12 cellular contexts compared by ENCODE assay signal in the genomic region with DNA sequence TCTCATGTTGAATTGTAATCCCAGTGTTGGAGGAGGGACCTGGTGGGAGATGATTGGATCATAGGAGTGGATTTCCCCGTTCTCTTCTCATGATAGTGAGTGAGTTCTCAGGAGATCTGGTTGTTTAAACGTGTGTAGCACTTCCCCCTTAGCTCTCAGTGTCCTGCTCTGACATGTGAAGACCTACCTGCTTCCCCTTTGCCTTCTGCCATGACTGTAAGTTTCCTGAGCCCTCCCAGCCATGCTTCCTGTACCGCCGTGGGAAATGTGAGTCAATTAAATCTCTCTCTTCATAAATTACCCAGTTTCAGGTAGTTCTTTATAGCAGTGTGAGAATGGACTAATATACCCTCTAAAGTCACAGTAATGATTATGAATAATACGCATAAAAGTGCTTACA.
DNase-seq lines count a peak whose midpoint lies in the region; ATAC-seq and TF ChIP-seq lines count a peak whose summit lies in the region.
"Had no signal": no experiment of that assay in that cellular context is flagged by ENCODE, and none has a peak within 500 bp of the region (broad histone marks: within the 10 kb centered on the region; RNA-seq: fewer than 3 reads in every experiment).

No MANE protein-coding gene starts in this region.

- no peak overlapping the region for H3K27ac Mint-ChIP-seq in activated T-cell treated with anti-CD3 and anti-CD28 coated beads, Interleukin-2, amount 50 U/mL, for 72 hours
- H3K27ac Mint-ChIP-seq in H9, result peak overlapping the region in 2 of 3 experiments; percentile 49 to 51; a peak in 1 of 7 replicates
- H3K27ac Mint-ChIP-seq: CD4-positive, CD25-positive, alpha-beta regulatory T cell; IgD-negative memory B cell had no signal

- no peak for DNase-seq in activated T-cell treated with anti-CD3 and anti-CD28 coated beads, Interleukin-2, amount 50 U/mL, for 4 hours
- no peak for DNase-seq in activated T-cell treated with anti-CD3 and anti-CD28 coated beads, Interleukin-2, amount 50 U/mL, for 72 hours
- no peak for DNase-seq in H9
- no peak for DNase-seq in lower leg skin (ENCODE audit: low spot score in 2 of 2)
- DNase-seq in NCI-H2196 treated with DMSO at 0.1 percent for 48 hours (lab: John Stamatoyannopoulos, UW; ENCODE audit: unreplicated experiment), result no peak
- DNase-seq: CD4-positive, CD25-positive, alpha-beta regulatory T cell; DMS53 had no signal

- no peak overlapping the region for H2AK5ac ChIP-seq in H9 (ENCODE audit: insufficient read length, low read length)

- no peak overlapping the region for H2BK12ac ChIP-seq in H9 (ENCODE audit: insufficient read length, low read depth, low read length)

- H3K27me3 ChIP-seq in DOHH2 (ENCODE audit: control insufficient read depth, low read length) (no peaks in the 10 kb centered on the region), H9 (ENCODE audit: insufficient read depth, low read length) (no peaks in the 10 kb centered on the region)

- H3K79me2 ChIP-seq in DOHH2 (ENCODE audit: control insufficient read depth, low read length), result no peaks in the 10 kb centered on the region
- H3K79me2 ChIP-seq in H9 (ENCODE audit: insufficient read depth, low read length), result no peaks in the 10 kb centered on the region

- H3K4ac ChIP-seq in H9 (ENCODE audit: low read depth, low read length), result no peak overlapping the region

- H3K14ac ChIP-seq in H9 (ENCODE audit: insufficient read depth, low read length), result no peak overlapping the region

- ATAC-seq in activated T-cell treated with anti-CD3 and anti-CD28 coated beads, Interleukin-2, amount 50 U/mL, for 4 hours, result no peak
- ATAC-seq in activated T-cell treated with anti-CD3 and anti-CD28 coated beads, Interleukin-2, amount 50 U/mL, for 72 hours (replicated peaks in 1 of 2), result no peak
- no peak for ATAC-seq in GM18517 (IDR thresholded peaks at IDR 0.05; ENCODE audit: unreplicated experiment)

- H3T11ph ChIP-seq in H9 (ENCODE audit: low read length), result no peak overlapping the region

- H3K4me2 ChIP-seq in DOHH2 (ENCODE audit: low read length), result peak overlapping the region; percentile 84
- H3K4me2 ChIP-seq in H9 (ENCODE audit: insufficient read depth, insufficient read length, low read length), result no peak overlapping the region

- no peak for TF ChIP-seq POLR2A in lower leg skin (IDR thresholded peaks at IDR 0.05)

- no peak overlapping the region for H3K9ac ChIP-seq in H9 (ENCODE audit: extremely low read depth, insufficient read length, low read length)

- H4K20me1 ChIP-seq in DOHH2 (ENCODE audit: control insufficient read depth, insufficient read depth, low read depth, low read length) (no peaks in the 10 kb centered on the region), H9 (ENCODE audit: control insufficient read depth, insufficient read depth, insufficient read length) (no peaks in the 10 kb centered on the region)

- WGBS in H9 (ENCODE audit: extremely low coverage, insufficient read length, low lambda C conversion rate), result no CpG with 5 or more reads among the region's 5 CpGs
- 65 to 69% methylated on average over 5 of the region's 5 CpGs for WGBS in lower leg skin, 2 donors

- H3K27ac ChIP-seq in DOHH2 (ENCODE audit: low read depth, low read length) (no peak overlapping the region), H9 (ENCODE audit: insufficient read length, low read depth, low read length) (no peak overlapping the region), VCaP (peak overlapping the region; percentile 76)
- H3K27ac ChIP-seq: 22Rv1 had no signal

- H2BK120ac ChIP-seq in H9 (ENCODE audit: low read depth, low read length, poor library complexity, severe bottlenecking), result no peak overlapping the region

- H4K8ac ChIP-seq in H9 (replicated peaks; ENCODE audit: insufficient read length, low read depth, low read length), result no peak overlapping the region

- peaks cover 6% of the 10 kb centered on the region for H3K9me3 Mint-ChIP-seq in activated T-cell treated with anti-CD3 and anti-CD28 coated beads, Interleukin-2, amount 50 U/mL, for 4 hours
- peaks cover 2 to 9% of the 10 kb centered on the region in 2 donors for H3K9me3 Mint-ChIP-seq in activated T-cell treated with anti-CD3 and anti-CD28 coated beads, Interleukin-2, amount 50 U/mL, for 72 hours
- no peaks in the 10 kb centered on the region for H3K9me3 Mint-ChIP-seq in H9

- no peaks in the 10 kb centered on the region for H3K4me1 Mint-ChIP-seq in activated T-cell treated with anti-CD3 and anti-CD28 coated beads, Interleukin-2, amount 50 U/mL, for 4 hours (ENCODE audit: low read depth)
- H3K4me1 Mint-ChIP-seq in activated T-cell treated with anti-CD3 and anti-CD28 coated beads, Interleukin-2, amount 50 U/mL, for 72 hours (ENCODE audit: low read depth), result no peaks in the 10 kb centered on the region
- peaks cover 10 to 16% of the 10 kb centered on the region in 2 experiments for H3K4me1 Mint-ChIP-seq in H9
- H3K4me1 Mint-ChIP-seq: CD4-positive, CD25-positive, alpha-beta regulatory T cell; IgD-negative memory B cell had no signal

- H3F3A ChIP-seq in DOHH2 (ENCODE audit: control insufficient read depth, insufficient read depth), result peaks cover 13% of the 10 kb centered on the region

- no peaks in the 10 kb centered on the region for H3K23me2 ChIP-seq in H9 (ENCODE audit: insufficient read length, low read depth, low read length, poor library complexity, severe bottlenecking)

- H3K4me3 Mint-ChIP-seq in activated T-cell treated with anti-CD3 and anti-CD28 coated beads, Interleukin-2, amount 50 U/mL, for 4 hours, result peak overlapping the region; percentile 12
- H3K4me3 Mint-ChIP-seq in activated T-cell treated with anti-CD3 and anti-CD28 coated beads, Interleukin-2, amount 50 U/mL, for 72 hours, result no peak overlapping the region
- H3K4me3 Mint-ChIP-seq in H9, result no peak overlapping the region
- H3K4me3 Mint-ChIP-seq: CD4-positive, CD25-positive, alpha-beta regulatory T cell; IgD-negative memory B cell had no signal

- H2BK20ac ChIP-seq in H9 (ENCODE audit: low read depth, low read length, poor library complexity, severe bottlenecking), result no peak overlapping the region

- no peak for TF ChIP-seq CTCF in DOHH2 (IDR thresholded peaks at IDR 0.05; ENCODE audit: low read depth, low read length, poor library complexity, severe bottlenecking)
- TF ChIP-seq CTCF in H9 (conservative IDR thresholded peaks at IDR 0.05), result no peak
- no peak for TF ChIP-seq CTCF in VCaP (conservative IDR thresholded peaks at IDR 0.05)
- no peak for TF ChIP-seq CTCF in lower leg skin (IDR thresholded peaks at IDR 0.05)

- H3K9me3 ChIP-seq in DOHH2 (ENCODE audit: control insufficient read depth, insufficient read depth, low read length) (no peaks in the 10 kb centered on the region), H9 (ENCODE audit: control insufficient read depth, low read depth, low read length) (no peaks in the 10 kb centered on the region)

- H3K23ac ChIP-seq in H9 (ENCODE audit: insufficient read length, low read depth, low read length), result no peak overlapping the region

- H4K5ac ChIP-seq in H9 (ENCODE audit: insufficient read length, low read depth, low read length), result no peak overlapping the region

- no peak overlapping the region for H3K18ac ChIP-seq in H9 (ENCODE audit: insufficient read length, low read depth, low read length)

- H3K36me3 ChIP-seq in DOHH2 (ENCODE audit: control insufficient read depth, low read length), result no peaks in the 10 kb centered on the region

- H3K9me2 ChIP-seq in DOHH2 (replicated peaks; ENCODE audit: control insufficient read depth, low read length), result no peaks in the 10 kb centered on the region

- H3K4me3 ChIP-seq in DOHH2 (ENCODE audit: low read length) (peak overlapping the region; percentile 27), lower leg skin (ENCODE audit: low read depth, poor library complexity, severe bottlenecking) (no peak overlapping the region)

- no peaks in the 10 kb centered on the region for H3K36me3 Mint-ChIP-seq in activated T-cell treated with anti-CD3 and anti-CD28 coated beads, Interleukin-2, amount 50 U/mL, for 4 hours (ENCODE audit: insufficient read depth)
- H3K36me3 Mint-ChIP-seq in activated T-cell treated with anti-CD3 and anti-CD28 coated beads, Interleukin-2, amount 50 U/mL, for 72 hours (ENCODE audit: insufficient read depth in 2 of 2), result no peaks in the 10 kb centered on the region
- no peaks in the 10 kb centered on the region for H3K36me3 Mint-ChIP-seq in H9 (ENCODE audit: insufficient read depth in 1 of 3, low read depth in 3 of 3)
- H3K36me3 Mint-ChIP-seq: CD4-positive, CD25-positive, alpha-beta regulatory T cell had no signal

- no peak overlapping the region for H2BK15ac ChIP-seq in H9 (ENCODE audit: low read depth, low read length)

- no peak overlapping the region for H2BK5ac ChIP-seq in H9 (ENCODE audit: insufficient read length, low read length)

- no peak overlapping the region for H3K56ac ChIP-seq in H9 (ENCODE audit: insufficient read length, low read depth, low read length)

- intact Hi-C loops in lower leg skin (cut with DNase I; ENCODE audit: low total_unique reads), result no loop called here

- no peaks in the 10 kb centered on the region for H3K27me3 Mint-ChIP-seq in activated T-cell treated with anti-CD3 and anti-CD28 coated beads, Interleukin-2, amount 50 U/mL, for 4 hours (ENCODE audit: low read depth)
- H3K27me3 Mint-ChIP-seq in activated T-cell treated with anti-CD3 and anti-CD28 coated beads, Interleukin-2, amount 50 U/mL, for 72 hours (ENCODE audit: low read depth), result no peaks in the 10 kb centered on the region
- H3K27me3 Mint-ChIP-seq in H9 (ENCODE audit: low read depth), result no peaks in the 10 kb centered on the region
- H3K27me3 Mint-ChIP-seq: CD4-positive, CD25-positive, alpha-beta regulatory T cell; IgD-negative memory B cell had no signal

- no peak overlapping the region for H2AFZ ChIP-seq in H9 (ENCODE audit: low read length)

- H3K4me1 ChIP-seq in DOHH2 (ENCODE audit: control insufficient read depth, low read length) (peaks cover 44% of the 10 kb centered on the region), H9 (ENCODE audit: insufficient read depth, low read length) (no peaks in the 10 kb centered on the region)

- H3K79me1 ChIP-seq in H9 (ENCODE audit: insufficient read depth, low read depth, low read length, poor library complexity, severe bottlenecking), result no peaks in the 10 kb centered on the region

- H4K91ac ChIP-seq in H9 (ENCODE audit: insufficient read length, low read depth, low read length), result no peak overlapping the region
